Comparison of ENCODE assay signal across 30 cellular contexts in the genomic region with DNA sequence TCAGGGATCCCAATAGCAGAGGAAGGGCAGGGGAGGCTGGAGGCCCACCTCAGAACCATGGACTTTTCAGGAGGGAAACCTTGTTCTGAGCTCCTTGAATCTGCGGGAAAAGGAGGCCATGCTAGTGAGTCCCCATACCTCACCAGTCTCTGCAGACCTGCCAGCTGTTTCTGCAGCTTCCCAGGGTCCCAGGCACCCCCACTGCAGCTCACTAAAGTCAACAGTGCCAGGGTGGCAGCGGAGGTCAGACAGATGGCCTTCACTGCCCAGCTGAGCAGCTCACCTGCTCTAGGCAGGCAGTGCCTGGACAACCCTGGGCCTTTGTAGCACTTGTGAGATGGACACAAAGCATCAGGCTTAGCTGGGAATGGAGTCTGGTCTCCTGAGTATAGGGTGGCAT.
"Had no signal": no experiment of that assay in that cellular context is flagged by ENCODE, and none has a peak within 500 bp of the region (broad histone marks: within the 10 kb centered on the region; RNA-seq: fewer than 3 reads in every experiment).

No MANE protein-coding gene starts in this region.

- H3K36me3 ChIP-seq: SJCRH30 had no signal

- H3K27ac ChIP-seq: PC-9, SJCRH30, SK-N-MC had no signal

- H3K4me2 ChIP-seq: PC-9 had no signal

- H3K27me3 ChIP-seq: MG63, SJCRH30 had no signal

- ATAC-seq: Panc1, SK-N-SH treated with all-trans-retinoic acid at 6 μM for 48 hours had no signal

- DNase-seq: Kasumi-1, KG1, MG63, NCI-H1048, NCI-H1092 treated with DMSO at 0.1 percent for 48 hours, NCI-H1105 treated with DMSO at 0.1 percent for 48 hours, NCI-H1417, NCI-H1436, NCI-H146, NCI-H1694, NCI-H187, NCI-H2029, NCI-H2081, NCI-H2171 treated with DMSO at 0.1 percent for 48 hours, NCI-H2227 treated with DMSO at 0.1 percent for 48 hours, NCI-H345, NCI-H446, NCI-H510A treated with DMSO at 0.1 percent for 48 hours, NCI-H524 treated with DMSO at 0.1 percent for 48 hours, NCI-H526 treated with DMSO at 0.1 percent for 48 hours, NCI-H774, PC-9, SHP77, SIG-M5, SJCRH30, T-helper 1 cell had no signal

- H3K9me3 ChIP-seq: MG63, SJCRH30 had no signal

- H2AFZ ChIP-seq: PC-9 had no signal

- H3K4me3 ChIP-seq: MG63, PC-9, SJCRH30, SK-N-MC had no signal

- H3K4me1 ChIP-seq: SJCRH30 had no signal

- FAIRE-seq: RCC 7860 had no signal
